9 cellular contexts compared by ENCODE assay signal in genomic region chr15:40104296-40104864, GRCh38. TPM values are rescaled to one million over a fixed set of nuclear protein-coding genes. Genes with fewer than 3 reads are reported as not detected.
DNase-seq lines count a peak whose midpoint lies in the region; ATAC-seq and TF ChIP-seq lines count a peak whose summit lies in the region.
"Had no signal": no experiment of that assay in that cellular context is flagged by ENCODE, and none has a peak within 500 bp of the region (broad histone marks: within the 10 kb centered on the region; RNA-seq: fewer than 3 reads in every experiment).

No MANE protein-coding gene starts in this region.

- H3K9me2 ChIP-seq in SU-DHL-6 (replicated peaks; ENCODE audit: insufficient read depth, low read length): no peaks in the 10 kb centered on the region

- ATAC-seq in HG02798 (IDR thresholded peaks at IDR 0.05; ENCODE audit: poor library complexity, unreplicated experiment) (no peak), GM21360 (IDR thresholded peaks at IDR 0.05; ENCODE audit: unreplicated experiment) (no peak), HG03196 (IDR thresholded peaks at IDR 0.05; ENCODE audit: unreplicated experiment) (no peak)

- no peaks in the 10 kb centered on the region; the same call in 1 of the 2 replicates for H3K36me3 ChIP-seq in SU-DHL-6 (ENCODE audit: low read length)
- no peaks in the 10 kb centered on the region for H3K36me3 ChIP-seq in suprapubic skin

- TF ChIP-seq CTCF in SU-DHL-6 (IDR thresholded peaks at IDR 0.05; ENCODE audit: insufficient read depth, low read length, poor library complexity, severe bottlenecking) (no peak), suprapubic skin (IDR thresholded peaks at IDR 0.05) (no peak)

- peak overlapping the region; percentile 94 for H3K27ac Mint-ChIP-seq in activated CD4-positive, alpha-beta T cell treated with anti-CD3 and anti-CD28 coated beads, Interleukin-2, amount 10 ng/mL, durations not matched to agents 24 days and 14 days
- H3K27ac Mint-ChIP-seq: activated naive CD4-positive, alpha-beta T cell treated with anti-CD3 and anti-CD28 coated beads, Interleukin-2, amount 10 ng/mL, durations not matched to agents 7 days and 5 days had no signal

- H3K9me3 Mint-ChIP-seq in activated CD4-positive, alpha-beta T cell treated with anti-CD3 and anti-CD28 coated beads, Interleukin-2, amount 10 ng/mL, durations not matched to agents 24 days and 14 days: no peaks in the 10 kb centered on the region
- H3K9me3 Mint-ChIP-seq: activated naive CD4-positive, alpha-beta T cell treated with anti-CD3 and anti-CD28 coated beads, Interleukin-2, amount 10 ng/mL, durations not matched to agents 7 days and 5 days had no signal

- WGBS in suprapubic skin: 38% methylated on average over 8 of the region's 8 CpGs

- peaks cover 79% of the 10 kb centered on the region for H3K4me1 Mint-ChIP-seq in activated CD4-positive, alpha-beta T cell treated with anti-CD3 and anti-CD28 coated beads, Interleukin-2, amount 10 ng/mL, durations not matched to agents 24 days and 14 days

- peaks cover 58% of the 10 kb centered on the region for H3K79me2 ChIP-seq in SU-DHL-6 (ENCODE audit: insufficient read depth, low read length)

- H3K9me3 ChIP-seq in SU-DHL-6 (ENCODE audit: insufficient read depth, low read length): no peaks in the 10 kb centered on the region
- H3K9me3 ChIP-seq in iPS-18c (ENCODE audit: control insufficient read depth, insufficient read depth, low read length): no peaks in the 10 kb centered on the region
- H3K9me3 ChIP-seq in suprapubic skin: no peaks in the 10 kb centered on the region

- H3K27me3 ChIP-seq in SU-DHL-6 (ENCODE audit: low read length): no peaks in the 10 kb centered on the region
- no peaks in the 10 kb centered on the region for H3K27me3 ChIP-seq in suprapubic skin

- no peak overlapping the region for H2AFZ ChIP-seq in SU-DHL-6 (ENCODE audit: low read depth, low read length, severe bottlenecking)

- H3K9ac ChIP-seq in SU-DHL-6 (ENCODE audit: low read length): peak overlapping the region; percentile 74

- no peak for DNase-seq in activated CD4-positive, alpha-beta T cell treated with anti-CD3 and anti-CD28 coated beads, Interleukin-2, amount 10 ng/mL, durations not matched to agents 24 days and 14 days
- DNase-seq in activated CD4-positive, alpha-beta T cell treated with anti-CD3 and anti-CD28 coated beads, Interleukin-2, amount 50 U/mL, for 1 hour: no peak
- DNase-seq in suprapubic skin (ENCODE audit: low spot score in 2 of 2): no peak

- peaks cover 94% of the 10 kb centered on the region for H3K4me1 ChIP-seq in suprapubic skin

- TF ChIP-seq EP300 in suprapubic skin (IDR thresholded peaks at IDR 0.05): no peak

- intact Hi-C loops in activated CD4-positive, alpha-beta T cell treated with anti-CD3 and anti-CD28 coated beads, Interleukin-2, amount 10 ng/mL, durations not matched to agents 24 days and 14 days (cut with micrococcal nuclease): no loop called here

- peak overlapping the region; percentile 79 for H3K4me2 ChIP-seq in SU-DHL-6 (ENCODE audit: low read depth, low read length, poor library complexity, severe bottlenecking)

- no peak for TF ChIP-seq POLR2A in suprapubic skin (IDR thresholded peaks at IDR 0.05)

- peaks cover 23% of the 10 kb centered on the region for H3K36me3 Mint-ChIP-seq in activated CD4-positive, alpha-beta T cell treated with anti-CD3 and anti-CD28 coated beads, Interleukin-2, amount 10 ng/mL, durations not matched to agents 24 days and 14 days (ENCODE audit: low read depth)

- H3K4me3 Mint-ChIP-seq in activated CD4-positive, alpha-beta T cell treated with anti-CD3 and anti-CD28 coated beads, Interleukin-2, amount 10 ng/mL, durations not matched to agents 24 days and 14 days: peak overlapping the region; percentile 95

- peak overlapping the region; percentile 35 for H3K4me3 ChIP-seq in SU-DHL-6 (ENCODE audit: insufficient read depth, low read length, poor library complexity, severe bottlenecking)
- peak overlapping the region; percentile 25; the same call in 1 of the 2 replicates for H3K4me3 ChIP-seq in iPS-18c (ENCODE audit: insufficient read depth, low read depth, low read length)
- peak overlapping the region; percentile 16 for H3K4me3 ChIP-seq in suprapubic skin

- H4K20me1 ChIP-seq in SU-DHL-6 (ENCODE audit: low read depth, low read length): no peaks in the 10 kb centered on the region

- H3K27ac ChIP-seq in SU-DHL-6 (ENCODE audit: low read depth, low read length) (peak overlapping the region; percentile 98), suprapubic skin (peak overlapping the region; percentile 84)

- H3F3A ChIP-seq in SU-DHL-6 (ENCODE audit: insufficient read depth): peaks cover 79% of the 10 kb centered on the region

- H3K27me3 Mint-ChIP-seq in activated CD4-positive, alpha-beta T cell treated with anti-CD3 and anti-CD28 coated beads, Interleukin-2, amount 10 ng/mL, durations not matched to agents 24 days and 14 days: no peaks in the 10 kb centered on the region

RNA-seq across cellular contexts. Expression of gene BMF, which starts 4.3 kb away (rescaled TPM):
- 8.4 and 9.1 TPM in 2 replicates for total RNA-seq in activated CD4-positive, alpha-beta T cell treated with anti-CD3 and anti-CD28 coated beads, Interleukin-2, amount 10 ng/mL, durations not matched to agents 24 days and 14 days
- 10 to 100 TPM in 2 of 4 donors, 1 to 10 TPM in 2; 2.6 to 11.1 (median 9.8) TPM for total RNA-seq in suprapubic skin

RNA-seq across cellular contexts. Expression of gene BUB1B, which starts 56.5 kb away (rescaled TPM):
- 69.3 and 73.1 TPM in 2 replicates for total RNA-seq in activated CD4-positive, alpha-beta T cell treated with anti-CD3 and anti-CD28 coated beads, Interleukin-2, amount 10 ng/mL, durations not matched to agents 24 days and 14 days
- total RNA-seq in suprapubic skin: 10 to 100 TPM in 2 of 4 donors, 1 to 10 TPM in 2; 1.8 to 12.2 (median 8.8) TPM
